ENCODE assay signal across 10 cellular contexts in the genomic region with DNA sequence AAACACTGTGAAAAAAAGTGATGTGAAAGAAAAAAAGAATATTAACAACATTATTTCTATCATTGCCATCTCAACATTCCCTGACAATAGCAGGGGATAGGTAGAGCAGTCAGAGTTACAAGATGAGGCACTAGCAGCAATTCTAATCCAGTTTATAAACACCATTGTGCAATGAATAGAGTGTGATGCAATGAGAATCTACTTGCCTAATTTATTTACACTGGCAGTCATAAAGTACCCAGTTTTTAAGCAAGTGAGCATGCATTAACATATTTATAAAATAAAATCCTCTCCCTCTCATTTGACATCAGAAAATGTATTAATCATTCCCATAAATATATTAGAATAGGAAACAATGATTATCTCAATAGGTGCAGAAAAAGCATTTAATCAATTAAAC. TPM values are rescaled to one million over a fixed set of nuclear protein-coding genes. Genes with fewer than 3 reads are reported as not detected.
DNase-seq lines count a peak whose midpoint lies in the region; ATAC-seq and TF ChIP-seq lines count a peak whose summit lies in the region.
"Had no signal": no experiment of that assay in that cellular context is flagged by ENCODE, and none has a peak within 500 bp of the region (broad histone marks: within the 10 kb centered on the region; RNA-seq: fewer than 3 reads in every experiment).

No MANE protein-coding gene starts in this region.

- no peaks in the 10 kb centered on the region for H4K20me1 ChIP-seq in PC-3 (ENCODE audit: low read length)

- no peak overlapping the region for H3K9ac ChIP-seq in PC-3 (ENCODE audit: low read length)

- H3K9me2 ChIP-seq in PC-3 (replicated peaks; ENCODE audit: low read length) = no peaks in the 10 kb centered on the region

- H3K27me3 ChIP-seq in PC-3 (ENCODE audit: low read length) = no peaks in the 10 kb centered on the region
- H3K27me3 ChIP-seq: dorsolateral prefrontal cortex had no signal

- no peaks in the 10 kb centered on the region for H3K9me3 Mint-ChIP-seq in activated T-cell treated with anti-CD3 and anti-CD28 coated beads, Interleukin-2, amount 50 U/mL, for 72 hours
- no peaks in the 10 kb centered on the region for H3K9me3 Mint-ChIP-seq in type B pancreatic cell

- H3K9me3 ChIP-seq in PC-3 (ENCODE audit: low read length) = no peaks in the 10 kb centered on the region

- no TSS peak for BruUV-seq in PC-3 (replicated peaks; lab: Mats Ljungman, UMichigan)

- no peaks in the 10 kb centered on the region for H3K36me3 ChIP-seq in PC-3 (ENCODE audit: low read depth, low read length)

- no peak for ATAC-seq in activated T-cell treated with anti-CD3 and anti-CD28 coated beads, Interleukin-2, amount 50 U/mL, for 72 hours (replicated peaks in 1 of 2)
- no peak for ATAC-seq in PC-3

- peaks cover 8% of the 10 kb centered on the region; the same call in 1 of the 2 replicates for H3K4me1 ChIP-seq in PC-3 (ENCODE audit: insufficient read depth, low read length)

- CTCF ChIA-PET in PC-3 (lab: Charles Lee) = no interaction called here

- H3K4me2 ChIP-seq in PC-3 (ENCODE audit: low read length) = no peak overlapping the region

- peak overlapping the region; percentile 94 to 97 for H3K4me3 Mint-ChIP-seq in activated T-cell treated with anti-CD3 and anti-CD28 coated beads, Interleukin-2, amount 50 U/mL, for 72 hours
- H3K4me3 Mint-ChIP-seq in type B pancreatic cell = peak overlapping the region; percentile 96

- no peak overlapping the region for H3K27ac ChIP-seq in PC-3 (ENCODE audit: low read length)
- H3K27ac ChIP-seq: dorsolateral prefrontal cortex had no signal

- H3F3A ChIP-seq in PC-3 (ENCODE audit: low read length, unreplicated experiment) = no peaks in the 10 kb centered on the region

- no peak for DNase-seq in activated T-cell treated with anti-CD3 and anti-CD28 coated beads, Interleukin-2, amount 50 U/mL, for 72 hours
- no peak for DNase-seq in activated T-cell treated with anti-CD3 and anti-CD28 coated beads, Interleukin-2, amount 50 U/mL, for 48 hours
- peak; percentile 7 for DNase-seq in PC-3
- DNase-seq in fibroblast of gingiva (ENCODE audit: low read depth) = peak; percentile 69
- no peak for DNase-seq in type B pancreatic cell (ENCODE audit: extremely low spot score, unreplicated experiment)
- no peak for DNase-seq in NCI-H526 treated with DMSO at 0.1 percent for 48 hours (lab: John Stamatoyannopoulos, UW)
- DNase-seq in islet precursor cell = no peak
- no peak for DNase-seq in cortex of kidney (lab: John Stamatoyannopoulos, UW)
- DNase-seq: DMS53, dorsolateral prefrontal cortex had no signal

- H3K4me3 ChIP-seq in PC-3 (ENCODE audit: low read length) = no peak overlapping the region

- intact Hi-C loops in PC-3 (cut with micrococcal nuclease) = no loop called here

- TF ChIP-seq CTCF in PC-3 (conservative IDR thresholded peaks at IDR 0.05; ENCODE audit: low read depth, low read length) (no peak), type B pancreatic cell (conservative IDR thresholded peaks at IDR 0.05) (no peak)

- no peak overlapping the region for H2AFZ ChIP-seq in PC-3 (ENCODE audit: low read length)

- POLR2A ChIA-PET in PC-3 (lab: Charles Lee; ENCODE audit: unreplicated experiment) = no interaction called here

- peaks cover 50% of the 10 kb centered on the region for H3K4me1 Mint-ChIP-seq in activated T-cell treated with anti-CD3 and anti-CD28 coated beads, Interleukin-2, amount 50 U/mL, for 72 hours (ENCODE audit: low read depth)
- H3K4me1 Mint-ChIP-seq in type B pancreatic cell (ENCODE audit: unreplicated experiment) = peaks cover 14% of the 10 kb centered on the region

- H3K79me2 ChIP-seq in PC-3 (ENCODE audit: low read length) = peaks cover 11% of the 10 kb centered on the region

- H3K27me3 Mint-ChIP-seq in activated T-cell treated with anti-CD3 and anti-CD28 coated beads, Interleukin-2, amount 50 U/mL, for 72 hours (ENCODE audit: low read depth) = no peaks in the 10 kb centered on the region
- no peaks in the 10 kb centered on the region for H3K27me3 Mint-ChIP-seq in type B pancreatic cell

- peaks cover 2 to 4% of the 10 kb centered on the region in 2 donors for H3K36me3 Mint-ChIP-seq in activated T-cell treated with anti-CD3 and anti-CD28 coated beads, Interleukin-2, amount 50 U/mL, for 72 hours (ENCODE audit: insufficient read depth in 2 of 2)
- peaks cover 3% of the 10 kb centered on the region for H3K36me3 Mint-ChIP-seq in type B pancreatic cell

- peak overlapping the region; percentile 89 for H3K27ac Mint-ChIP-seq in activated T-cell treated with anti-CD3 and anti-CD28 coated beads, Interleukin-2, amount 50 U/mL, for 72 hours
- no peak overlapping the region for H3K27ac Mint-ChIP-seq in type B pancreatic cell

RNA-seq across cellular contexts. Expression of gene MANEA, which starts 2.5 kb away (rescaled TPM):
- total RNA-seq in activated T-cell treated with anti-CD3 and anti-CD28 coated beads, Interleukin-2, amount 50 U/mL, for 72 hours = 10 to 100 TPM in 1 of 2 donors, 1 to 10 TPM in 1; 7.1 to 10.2 TPM
- total RNA-seq in PC-3 (2014; rRNA removed) (4.6 and 7.0 TPM in 2 replicates), type B pancreatic cell (ENCODE audit: low replicate concordance) (8.8 and 15.5 TPM in 2 replicates)

Comparison
In these comparisons a context has a peak if more than half of its experiments do, and no peak if none do; other contexts are left out.
1. DNase-seq: peak in PC-3 (single experiment) and fibroblast of gingiva (single experiment); none in activated T-cell treated with anti-CD3 and anti-CD28 coated beads, Interleukin-2, amount 50 U/mL, for 72 hours (0 of 2), activated T-cell treated with anti-CD3 and anti-CD28 coated beads, Interleukin-2, amount 50 U/mL, for 48 hours (0 of 2), type B pancreatic cell (single experiment), NCI-H526 treated with DMSO at 0.1 percent for 48 hours (single experiment), islet precursor cell (single experiment) and cortex of kidney (single experiment).